Comparison of ENCODE assay signal across 2 cellular contexts in the genomic region with DNA sequence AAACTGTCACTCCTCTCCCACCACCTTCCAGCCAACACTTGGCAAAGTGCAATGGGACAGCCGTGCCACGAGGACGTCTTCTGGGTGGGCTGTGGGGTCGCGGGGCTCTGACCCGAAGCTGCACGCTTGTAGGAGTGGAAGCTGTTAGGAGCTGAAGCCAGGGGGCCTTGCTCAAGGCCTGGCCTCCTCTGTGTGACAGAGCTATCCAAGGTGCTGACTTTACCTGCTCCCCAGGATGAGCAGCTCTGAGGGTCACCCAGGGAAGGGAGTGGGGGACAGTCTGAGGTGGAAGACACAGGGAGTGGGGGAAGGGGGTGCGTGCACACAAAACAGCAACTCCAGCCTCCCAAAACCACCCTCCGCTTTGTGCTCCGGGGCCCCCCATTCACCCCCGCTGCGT.
TF ChIP-seq lines count a peak whose summit lies in the region.

No MANE protein-coding gene starts in this region.

TF ChIP-seq in HepG2, 621 proteins besides CTCF, POLR2A, EP300 and RAD21 (continues in another document):
- TF ChIP-seq ZNF816 (CRISPR knock-in tag; IDR thresholded peaks at IDR 0.05; ENCODE audit: borderline replicate concordance) (no peak), ZNF3 (CRISPR knock-in tag; IDR thresholded peaks at IDR 0.05) (no peak), BRCA1 (CRISPR knock-in tag; IDR thresholded peaks at IDR 0.05) (no peak), GLI4 (CRISPR knock-in tag; IDR thresholded peaks at IDR 0.05; ENCODE audit: borderline replicate concordance) (no peak), CCDC6 (CRISPR knock-in tag; IDR thresholded peaks at IDR 0.05) (no peak), FIP1L1 (IDR thresholded peaks at IDR 0.05; ENCODE audit: borderline replicate concordance, insufficient read depth, low read depth, low read length) (no peak), SIX4 (CRISPR knock-in tag; IDR thresholded peaks at IDR 0.05) (no peak), KDM5B (CRISPR knock-in tag; IDR thresholded peaks at IDR 0.05; ENCODE audit: borderline replicate concordance) (no peak), ZNF841 (CRISPR knock-in tag; IDR thresholded peaks at IDR 0.05; ENCODE audit: borderline replicate concordance) (no peak), NRL (CRISPR knock-in tag; IDR thresholded peaks at IDR 0.05; ENCODE audit: borderline replicate concordance) (no peak), ZNF780A (CRISPR knock-in tag; IDR thresholded peaks at IDR 0.05) (no peak), ZSCAN12 (CRISPR knock-in tag; IDR thresholded peaks at IDR 0.05) (no peak), ZNF136 (CRISPR knock-in tag; IDR thresholded peaks at IDR 0.05; ENCODE audit: low read depth) (no peak), REST (IDR thresholded peaks at IDR 0.05; ENCODE audit: borderline replicate concordance in 1 of 2, low read depth in 1 of 2, low read length in 2 of 2) (peak; percentile 93 to 96), ZFX (CRISPR knock-in tag; IDR thresholded peaks at IDR 0.05; ENCODE audit: low read depth) (peak; percentile 54; the same call in 1 of the 2 replicates), CEBPB (IDR thresholded peaks at IDR 0.05; ENCODE audit: borderline replicate concordance, low read depth, low read length) (no peak), ZNF556 (CRISPR knock-in tag; IDR thresholded peaks at IDR 0.05; ENCODE audit: borderline replicate concordance) (no peak)
- TF ChIP-seq, protein P1, sequence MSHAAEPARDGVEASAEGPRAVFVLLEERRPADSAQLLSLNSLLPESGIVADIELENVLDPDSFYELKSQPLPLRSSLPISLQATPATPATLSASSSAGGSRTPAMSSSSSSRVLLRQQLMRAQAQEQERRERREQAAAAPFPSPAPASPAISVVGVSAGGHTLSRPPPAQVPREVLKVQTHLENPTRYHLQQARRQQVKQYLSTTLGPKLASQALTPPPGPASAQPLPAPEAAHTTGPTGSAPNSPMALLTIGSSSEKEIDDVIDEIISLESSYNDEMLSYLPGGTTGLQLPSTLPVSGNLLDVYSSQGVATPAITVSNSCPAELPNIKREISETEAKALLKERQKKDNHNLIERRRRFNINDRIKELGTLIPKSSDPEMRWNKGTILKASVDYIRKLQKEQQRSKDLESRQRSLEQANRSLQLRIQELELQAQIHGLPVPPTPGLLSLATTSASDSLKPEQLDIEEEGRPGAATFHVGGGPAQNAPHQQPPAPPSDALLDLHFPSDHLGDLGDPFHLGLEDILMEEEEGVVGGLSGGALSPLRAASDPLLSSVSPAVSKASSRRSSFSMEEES (CRISPR knock-in tag; IDR thresholded peaks at IDR 0.05), result peak; percentile 56
- TF ChIP-seq, protein P2, sequence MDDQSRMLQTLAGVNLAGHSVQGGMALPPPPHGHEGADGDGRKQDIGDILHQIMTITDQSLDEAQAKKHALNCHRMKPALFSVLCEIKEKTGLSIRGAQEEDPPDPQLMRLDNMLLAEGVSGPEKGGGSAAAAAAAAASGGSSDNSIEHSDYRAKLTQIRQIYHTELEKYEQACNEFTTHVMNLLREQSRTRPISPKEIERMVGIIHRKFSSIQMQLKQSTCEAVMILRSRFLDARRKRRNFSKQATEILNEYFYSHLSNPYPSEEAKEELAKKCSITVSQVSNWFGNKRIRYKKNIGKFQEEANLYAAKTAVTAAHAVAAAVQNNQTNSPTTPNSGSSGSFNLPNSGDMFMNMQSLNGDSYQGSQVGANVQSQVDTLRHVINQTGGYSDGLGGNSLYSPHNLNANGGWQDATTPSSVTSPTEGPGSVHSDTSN (CRISPR knock-in tag; IDR thresholded peaks at IDR 0.05; ENCODE audit: borderline replicate concordance), result no peak
- TF ChIP-seq, protein P3, sequence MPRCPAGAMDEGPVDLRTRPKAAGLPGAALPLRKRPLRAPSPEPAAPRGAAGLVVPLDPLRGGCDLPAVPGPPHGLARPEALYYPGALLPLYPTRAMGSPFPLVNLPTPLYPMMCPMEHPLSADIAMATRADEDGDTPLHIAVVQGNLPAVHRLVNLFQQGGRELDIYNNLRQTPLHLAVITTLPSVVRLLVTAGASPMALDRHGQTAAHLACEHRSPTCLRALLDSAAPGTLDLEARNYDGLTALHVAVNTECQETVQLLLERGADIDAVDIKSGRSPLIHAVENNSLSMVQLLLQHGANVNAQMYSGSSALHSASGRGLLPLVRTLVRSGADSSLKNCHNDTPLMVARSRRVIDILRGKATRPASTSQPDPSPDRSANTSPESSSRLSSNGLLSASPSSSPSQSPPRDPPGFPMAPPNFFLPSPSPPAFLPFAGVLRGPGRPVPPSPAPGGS (CRISPR knock-in tag; IDR thresholded peaks at IDR 0.05), result 0 out of 2 replicates have a peak, but pooled peaks have one; percentile 55

TF ChIP-seq in WTC11, 78 proteins besides CTCF, POLR2A, EP300 and RAD21:
- TF ChIP-seq IRF1 (CRISPR knock-in tag; IDR thresholded peaks at IDR 0.05) (no peak), TP53 (CRISPR knock-in tag; IDR thresholded peaks at IDR 0.05) (no peak), HMGXB4 (CRISPR knock-in tag; IDR thresholded peaks at IDR 0.05) (0 out of 2 replicates have a peak, but pooled peaks have one; percentile 53), ETV6 (CRISPR knock-in tag; IDR thresholded peaks at IDR 0.05) (no peak), PREB (CRISPR knock-in tag; IDR thresholded peaks at IDR 0.05; ENCODE audit: borderline replicate concordance) (no peak), FOXP1 (CRISPR knock-in tag; IDR thresholded peaks at IDR 0.05; ENCODE audit: borderline replicate concordance) (0 out of 2 replicates have a peak, but pooled peaks have one; percentile 38), ZNF317 (CRISPR knock-in tag; IDR thresholded peaks at IDR 0.05; ENCODE audit: borderline replicate concordance, low read depth) (0 out of 2 replicates have a peak, but pooled peaks have one; percentile 25), FOXP4 (CRISPR knock-in tag; IDR thresholded peaks at IDR 0.05) (peak; percentile 81), E2F5 (CRISPR knock-in tag; IDR thresholded peaks at IDR 0.05) (0 out of 2 replicates have a peak, but pooled peaks have one; percentile 41), ZSCAN18 (CRISPR knock-in tag; IDR thresholded peaks at IDR 0.05) (no peak), SMAD3 (CRISPR knock-in tag; IDR thresholded peaks at IDR 0.05; ENCODE audit: borderline replicate concordance) (peak; percentile 56; the same call in 1 of the 2 replicates)
- TF ChIP-seq, protein P4, sequence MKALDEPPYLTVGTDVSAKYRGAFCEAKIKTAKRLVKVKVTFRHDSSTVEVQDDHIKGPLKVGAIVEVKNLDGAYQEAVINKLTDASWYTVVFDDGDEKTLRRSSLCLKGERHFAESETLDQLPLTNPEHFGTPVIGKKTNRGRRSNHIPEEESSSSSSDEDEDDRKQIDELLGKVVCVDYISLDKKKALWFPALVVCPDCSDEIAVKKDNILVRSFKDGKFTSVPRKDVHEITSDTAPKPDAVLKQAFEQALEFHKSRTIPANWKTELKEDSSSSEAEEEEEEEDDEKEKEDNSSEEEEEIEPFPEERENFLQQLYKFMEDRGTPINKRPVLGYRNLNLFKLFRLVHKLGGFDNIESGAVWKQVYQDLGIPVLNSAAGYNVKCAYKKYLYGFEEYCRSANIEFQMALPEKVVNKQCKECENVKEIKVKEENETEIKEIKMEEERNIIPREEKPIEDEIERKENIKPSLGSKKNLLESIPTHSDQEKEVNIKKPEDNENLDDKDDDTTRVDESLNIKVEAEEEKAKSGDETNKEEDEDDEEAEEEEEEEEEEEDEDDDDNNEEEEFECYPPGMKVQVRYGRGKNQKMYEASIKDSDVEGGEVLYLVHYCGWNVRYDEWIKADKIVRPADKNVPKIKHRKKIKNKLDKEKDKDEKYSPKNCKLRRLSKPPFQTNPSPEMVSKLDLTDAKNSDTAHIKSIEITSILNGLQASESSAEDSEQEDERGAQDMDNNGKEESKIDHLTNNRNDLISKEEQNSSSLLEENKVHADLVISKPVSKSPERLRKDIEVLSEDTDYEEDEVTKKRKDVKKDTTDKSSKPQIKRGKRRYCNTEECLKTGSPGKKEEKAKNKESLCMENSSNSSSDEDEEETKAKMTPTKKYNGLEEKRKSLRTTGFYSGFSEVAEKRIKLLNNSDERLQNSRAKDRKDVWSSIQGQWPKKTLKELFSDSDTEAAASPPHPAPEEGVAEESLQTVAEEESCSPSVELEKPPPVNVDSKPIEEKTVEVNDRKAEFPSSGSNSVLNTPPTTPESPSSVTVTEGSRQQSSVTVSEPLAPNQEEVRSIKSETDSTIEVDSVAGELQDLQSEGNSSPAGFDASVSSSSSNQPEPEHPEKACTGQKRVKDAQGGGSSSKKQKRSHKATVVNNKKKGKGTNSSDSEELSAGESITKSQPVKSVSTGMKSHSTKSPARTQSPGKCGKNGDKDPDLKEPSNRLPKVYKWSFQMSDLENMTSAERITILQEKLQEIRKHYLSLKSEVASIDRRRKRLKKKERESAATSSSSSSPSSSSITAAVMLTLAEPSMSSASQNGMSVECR (CRISPR knock-in tag; IDR thresholded peaks at IDR 0.05; ENCODE audit: borderline replicate concordance), result peak; percentile 61; the same call in 1 of the 2 replicates
